Comparison of ENCODE assay signal across 8 cellular contexts in the genomic region with DNA sequence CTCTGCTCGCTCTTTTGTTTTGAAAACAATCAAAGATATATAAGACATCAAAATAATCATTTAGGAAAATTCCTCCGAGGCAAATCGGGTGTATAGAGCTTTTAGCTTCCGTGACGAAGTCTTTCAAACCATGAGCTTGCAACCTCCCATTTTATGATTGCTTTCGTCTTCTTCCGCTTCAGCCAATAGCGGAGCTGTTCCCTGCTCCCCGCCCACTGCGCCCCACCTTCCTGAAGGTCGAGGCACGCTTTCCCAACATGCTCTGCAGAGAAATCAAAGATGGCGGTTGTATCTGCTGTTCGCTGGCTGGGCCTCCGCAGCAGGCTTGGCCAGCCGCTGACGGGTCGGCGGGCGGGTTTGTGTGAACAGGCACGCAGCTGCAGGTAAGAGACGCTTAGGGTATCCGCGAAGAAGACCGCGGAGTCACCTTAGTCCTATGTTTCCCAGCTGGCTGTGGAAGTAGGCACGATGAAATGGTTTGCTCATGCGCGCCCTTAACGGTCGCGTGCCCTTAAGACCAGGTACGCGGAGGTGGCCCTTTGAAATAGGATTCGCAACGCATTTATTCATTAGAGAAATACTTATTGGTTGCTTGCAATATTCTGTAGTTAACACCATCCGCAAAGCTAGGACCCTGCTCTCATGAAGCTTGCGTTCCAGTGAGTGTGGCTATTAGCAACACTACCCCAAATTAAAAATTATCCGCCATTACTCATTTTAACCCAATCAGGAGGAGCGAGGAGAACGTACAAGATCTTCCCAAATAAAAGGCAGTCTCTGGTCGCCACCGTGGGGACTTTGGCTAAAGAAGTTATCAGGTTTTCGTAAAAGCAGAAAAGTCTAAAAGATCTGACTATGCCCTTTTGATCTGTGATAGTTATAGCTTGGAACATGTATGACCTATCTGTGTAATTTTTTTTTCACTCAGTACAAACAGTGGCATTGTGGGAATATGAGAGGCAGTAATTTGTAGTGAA. TPM values are rescaled to one million over a fixed set of nuclear protein-coding genes. Genes with fewer than 3 reads are reported as not detected.
DNase-seq lines count a peak whose midpoint lies in the region; ATAC-seq and TF ChIP-seq lines count a peak whose summit lies in the region.

A gene (plus strand): TSS at position 267 of the 977 bp plus-strand sequence. CDS start 13 bp downstream, at position 280.

- TF ChIP-seq CTCF in GM12875 (IDR thresholded peaks at IDR 0.05; ENCODE audit: borderline replicate concordance, insufficient read depth, low read depth, low read length) (no peak), type B pancreatic cell (conservative IDR thresholded peaks at IDR 0.05) (no peak)

- peaks cover 0 to 12% of the 10 kb centered on the region in 2 experiments for H3K36me3 ChIP-seq in trophoblast cell (ENCODE audit: control insufficient read depth in 1 of 2, insufficient read depth in 2 of 2, low read length in 2 of 2)

- H2AK5ac ChIP-seq in trophoblast cell (ENCODE audit: low read length), result peak within 1 kb of the TSS; percentile 52

- H3K4ac ChIP-seq in trophoblast cell (ENCODE audit: low read depth, low read length), result peak within 1 kb of the TSS; percentile 99

- peak within 1 kb of the TSS; percentile 91 for H3K9ac ChIP-seq in trophoblast cell (ENCODE audit: low read length)

- 0 to 1% (median 1%) methylated on average over 44 of the region's 44 CpGs for WGBS in adipose tissue, 3 donors
- WGBS in trophoblast cell (ENCODE audit: extremely low coverage, insufficient coverage, insufficient read length), result no CpG with 5 or more reads among the region's 44 CpGs

- intact Hi-C loops in cardiac septum (cut with DNase I), result no loop called here

- DNase-seq in NCI-H1436 treated with DMSO at 0.1 percent for 48 hours (lab: John Stamatoyannopoulos, UW) (peak; percentile 88), T-cell (peak; percentile 80 to 97 (median 93)), cardiac septum (ENCODE audit: low spot score) (peak; percentile 97), trophoblast cell (peak; percentile 93 to 96), type B pancreatic cell (ENCODE audit: extremely low spot score, unreplicated experiment) (peak; percentile 92)

- peak within 1 kb of the TSS; percentile 99 for H3K27ac Mint-ChIP-seq in T-cell
- peak within 1 kb of the TSS; percentile 98 for H3K27ac Mint-ChIP-seq in type B pancreatic cell

- H3K27me3 Mint-ChIP-seq in T-cell (no peaks in the 10 kb centered on the region), type B pancreatic cell (no peaks in the 10 kb centered on the region)

- H3K79me2 ChIP-seq in trophoblast cell (ENCODE audit: control insufficient read depth, insufficient read depth, low read length, poor library complexity), result peaks cover 6% of the 10 kb centered on the region

- H3K18ac ChIP-seq in trophoblast cell (ENCODE audit: low read length), result peak within 1 kb of the TSS; percentile 97

- H3K9me3 ChIP-seq in trophoblast cell (ENCODE audit: insufficient read depth, low read depth, low read length), result no peaks in the 10 kb centered on the region

- peak within 1 kb of the TSS; percentile 80 for H4K12ac ChIP-seq in trophoblast cell (ENCODE audit: low read depth, low read length)

- POLR2A ChIA-PET in T-cell (lab: Charles Lee), result interaction anchor here in 1 of 2 donors (0.6 to 1.5 kb wide), 5 partner anchors 11 to 382 kb away, joined by 3 to 6 read pairs (median 3); a partner anchor contains a TSS

- peak within 1 kb of the TSS; percentile 76 for H3K4me3 ChIP-seq in GM12875 (ENCODE audit: low read depth, low read length)
- peak within 1 kb of the TSS; percentile 98 for H3K4me3 ChIP-seq in trophoblast cell (ENCODE audit: low read depth, low read length)

- peak within 1 kb of the TSS; percentile 93 for H2AFZ ChIP-seq in trophoblast cell (ENCODE audit: insufficient read depth, low read length, poor library complexity)

- no peaks in the 10 kb centered on the region for H3K27me3 ChIP-seq in trophoblast cell (ENCODE audit: insufficient read depth, low read length)

- peak within 1 kb of the TSS; percentile 83 for H4K91ac ChIP-seq in trophoblast cell (ENCODE audit: low read depth, low read length)

- CTCF ChIA-PET in T-cell (lab: Charles Lee), result interaction anchor here (0.7 to 1.4 kb wide), 12 partner anchors 8 to 469 kb away, joined by 3 to 10 read pairs (median 4); a partner anchor contains a TSS

- H4K8ac ChIP-seq in trophoblast cell (ENCODE audit: low read depth, low read length), result peak within 1 kb of the TSS; percentile 98

- H3K4me1 Mint-ChIP-seq in T-cell, result peaks cover 66 to 79% (median 76%) of the 10 kb centered on the region in 3 donors
- H3K4me1 Mint-ChIP-seq in type B pancreatic cell (ENCODE audit: unreplicated experiment), result peaks cover 26% of the 10 kb centered on the region

- H3K27ac ChIP-seq in adipose tissue (ENCODE audit: low read depth, low read length) (no peak within 1 kb of the TSS), trophoblast cell (ENCODE audit: low read depth, low read length) (peak within 1 kb of the TSS; percentile 30)

- H3K4me1 ChIP-seq in trophoblast cell (ENCODE audit: control insufficient read depth in 1 of 2, insufficient read depth in 2 of 2, low read length in 2 of 2), result no peaks in the 10 kb centered on the region

- no peaks in the 10 kb centered on the region for H3K9me3 Mint-ChIP-seq in T-cell
- H3K9me3 Mint-ChIP-seq in type B pancreatic cell, result no peaks in the 10 kb centered on the region

- ATAC-seq in HG02798 (IDR thresholded peaks at IDR 0.05; ENCODE audit: poor library complexity, unreplicated experiment) (peak; percentile 95), T-cell (replicated peaks in 1 of 4) (peak; percentile 90 to 92 (median 91))

- H3K4me2 ChIP-seq in trophoblast cell (ENCODE audit: low read length), result peak within 1 kb of the TSS; percentile 85

- H3K36me3 Mint-ChIP-seq in T-cell (peaks cover 38% of the 10 kb centered on the region), type B pancreatic cell (peaks cover 35% of the 10 kb centered on the region)

- no peak within 1 kb of the TSS for H2BK12ac ChIP-seq in trophoblast cell (ENCODE audit: low read length)

- peak within 1 kb of the TSS; percentile 36 for H2BK5ac ChIP-seq in trophoblast cell (ENCODE audit: low read depth, low read length, poor library complexity)

- peak within 1 kb of the TSS; percentile 88 for H3K14ac ChIP-seq in trophoblast cell (ENCODE audit: low read length)

- peak within 1 kb of the TSS; percentile 85 to 90 (median 90) for H3K4me3 Mint-ChIP-seq in T-cell
- H3K4me3 Mint-ChIP-seq in type B pancreatic cell, result peak within 1 kb of the TSS; percentile 98

- H3K23ac ChIP-seq in trophoblast cell (ENCODE audit: low read length), result no peak within 1 kb of the TSS

- H3K79me1 ChIP-seq in trophoblast cell (ENCODE audit: low read length), result peaks cover 5% of the 10 kb centered on the region

- peak within 1 kb of the TSS; percentile 86 for H2BK120ac ChIP-seq in trophoblast cell (ENCODE audit: insufficient read depth, low read length, poor library complexity)

RNA-seq across cellular contexts. Expression of the gene that starts here (rescaled TPM):
- total RNA-seq in T-cell (100 to 1,000 TPM; 145 to 153 (median 151) TPM), cardiac septum (146 TPM), type B pancreatic cell (ENCODE audit: low replicate concordance) (116 and 155 TPM in 2 replicates)
- 10 to 100 TPM; 10.2 to 31.9 (median 14.6) TPM for polyA plus RNA-seq in adipose tissue
- polyA plus RNA-seq in trophoblast cell (2013), result 50.1 and 50.9 TPM in 2 replicates
